In the genomic region with DNA sequence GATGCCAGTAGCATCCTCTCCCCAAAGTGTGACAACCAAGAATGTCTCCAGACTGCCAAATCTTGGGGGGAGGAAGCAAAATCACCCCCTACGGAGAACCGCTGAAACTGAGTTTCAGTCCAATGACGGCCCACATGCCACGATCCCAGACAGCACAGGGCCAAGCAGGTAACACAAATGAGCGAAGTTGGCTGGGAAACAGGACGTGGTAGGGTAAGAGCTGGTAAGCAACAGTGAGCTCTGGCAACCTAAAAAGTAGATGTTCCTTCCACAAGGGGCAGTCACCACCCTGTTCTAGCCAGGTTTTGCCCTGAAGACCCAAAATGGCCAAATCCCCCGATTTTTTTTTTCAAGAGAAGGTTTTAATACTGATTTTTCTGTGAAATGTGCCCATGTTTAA, we compare ENCODE assay signal across 27 cellular contexts. TPM values are rescaled to one million over a fixed set of nuclear protein-coding genes. Genes with fewer than 3 reads are reported as not detected.
DNase-seq lines count a peak whose midpoint lies in the region; ATAC-seq and TF ChIP-seq lines count a peak whose summit lies in the region.
"Had no signal": no experiment of that assay in that cellular context is flagged by ENCODE, and none has a peak within 500 bp of the region (broad histone marks: within the 10 kb centered on the region; RNA-seq: fewer than 3 reads in every experiment).

No MANE protein-coding gene starts in this region.

- no peak overlapping the region for H3K9ac ChIP-seq in Karpas-422 (ENCODE audit: low read length)
- H3K9ac ChIP-seq: KMS-11 had no signal

- no peak overlapping the region for H3K4me3 ChIP-seq in H7 (ENCODE audit: insufficient read depth, low read depth, low read length)
- no peak overlapping the region for H3K4me3 ChIP-seq in psoas muscle
- H3K4me3 ChIP-seq in Karpas-422 (ENCODE audit: low read length), result no peak overlapping the region
- H3K4me3 ChIP-seq: suprapubic skin had no signal

- H3K9me3 ChIP-seq in psoas muscle (no peaks in the 10 kb centered on the region), Karpas-422 (ENCODE audit: low read length) (no peaks in the 10 kb centered on the region)
- H3K9me3 ChIP-seq: suprapubic skin had no signal

- H3K79me2 ChIP-seq in Karpas-422 (ENCODE audit: low read length), result no peaks in the 10 kb centered on the region

- TF ChIP-seq CTCF in C4-2B (conservative IDR thresholded peaks at IDR 0.05) (no peak), chondrocyte (IDR thresholded peaks at IDR 0.05) (peak; percentile 22), psoas muscle (IDR thresholded peaks at IDR 0.05) (no peak)

- intact Hi-C loops in psoas muscle (cut with DNase I), result no loop called here

- peaks cover 84% of the 10 kb centered on the region for H3K4me1 Mint-ChIP-seq in chondrocyte (ENCODE audit: low read depth)
- H3K4me1 Mint-ChIP-seq: activated naive CD8-positive, alpha-beta T cell treated with anti-CD3 and anti-CD28 coated beads, Interleukin-2, amount 10 ng/mL, durations not matched to agents 7 days and 5 days had no signal

- WGBS in psoas muscle, 3 donors, result 68 to 89% (median 71%) methylated on average over 7 of the region's 7 CpGs

- H3K27me3 ChIP-seq in H7 (ENCODE audit: control insufficient read depth, insufficient read depth, low read length), result peaks cover 14% of the 10 kb centered on the region
- no peaks in the 10 kb centered on the region for H3K27me3 ChIP-seq in psoas muscle (ENCODE audit: insufficient read depth in 3 of 3, low read length in 2 of 3)
- H3K27me3 ChIP-seq in Karpas-422 (ENCODE audit: low read length), result no peaks in the 10 kb centered on the region
- H3K27me3 ChIP-seq: suprapubic skin had no signal

- DNase-seq in H7, result peak; percentile 58
- no peak for DNase-seq in chondrocyte (ENCODE audit: low spot score)
- DNase-seq in psoas muscle, result no peak
- no peak for DNase-seq in NCI-H1694 (lab: John Stamatoyannopoulos, UW)
- DNase-seq in Karpas-422, result no peak
- no peak for DNase-seq in NCI-H446 (lab: John Stamatoyannopoulos, UW)
- DNase-seq: activated CD8-positive, alpha-beta T cell treated with anti-CD3 and anti-CD28 coated beads, Interleukin-2, amount 10 ng/mL, durations not matched to agents 7 days and 5 days; activated naive CD8-positive, alpha-beta T cell treated with anti-CD3 and anti-CD28 coated beads, Interleukin-2, amount 10 ng/mL, durations not matched to agents 7 days and 5 days; Calu3; glutamatergic neuron; left ventricle myocardium superior; naive B cell; NCI-H1436; NCI-H2107; NCI-H446 treated with DMSO at 0.1 percent for 48 hours; nucleus accumbens; stimulated activated naive B cell treated with anti-CD40 and anti-IgM and Interleukin-4, amounts not matched to agents 10 μg/mL and 1 μg/mL and 100 μg/mL, for 72 hours; T-helper 1 cell had no signal

- ATAC-seq in psoas muscle (no peak), GM18519 (IDR thresholded peaks at IDR 0.05; ENCODE audit: low FRiP score, unreplicated experiment) (no peak)
- ATAC-seq: activated CD8-positive, alpha-beta T cell treated with anti-CD3 and anti-CD28 coated beads, Interleukin-2, amount 10 ng/mL, durations not matched to agents 7 days and 5 days; HCT116; left ventricle myocardium superior; stimulated activated naive B cell treated with anti-CD40 and anti-IgM and Interleukin-4, amounts not matched to agents 10 μg/mL and 1 μg/mL and 100 μg/mL, for 72 hours had no signal

- H3K9me3 Mint-ChIP-seq in chondrocyte (ENCODE audit: low read depth), result no peaks in the 10 kb centered on the region
- H3K9me3 Mint-ChIP-seq: activated naive CD8-positive, alpha-beta T cell treated with anti-CD3 and anti-CD28 coated beads, Interleukin-2, amount 10 ng/mL, durations not matched to agents 7 days and 5 days; activated T-helper 2 cell treated with anti-CD3 and anti-CD28 coated beads, Interferon-gamma antibody, Interleukin-2, Interleukin-4, amounts not matched to agents 10 μg/mL and 5 μg/mL and 100 μg/mL, durations not matched to agents 14 hours and 24 hours and 36 hours; mesothelial cell of epicardium; naive B cell; stimulated activated naive B cell treated with anti-CD40 and anti-IgM and Interleukin-4, amounts not matched to agents 10 μg/mL and 1 μg/mL and 100 μg/mL, for 72 hours had no signal

- no peaks in the 10 kb centered on the region for H3K9me2 ChIP-seq in Karpas-422 (replicated peaks; ENCODE audit: insufficient read depth, low read length)

- no peaks in the 10 kb centered on the region for H3K36me3 ChIP-seq in H7 (replicated peaks; ENCODE audit: control insufficient read depth, insufficient read depth, low read length)
- no peaks in the 10 kb centered on the region for H3K36me3 ChIP-seq in psoas muscle (ENCODE audit: insufficient read depth in 1 of 2, low read depth in 1 of 2)
- no peaks in the 10 kb centered on the region for H3K36me3 ChIP-seq in Karpas-422 (ENCODE audit: insufficient read depth, low read length)
- H3K36me3 ChIP-seq: suprapubic skin had no signal

- peak overlapping the region; percentile 27 for H3K27ac Mint-ChIP-seq in chondrocyte (ENCODE audit: unreplicated experiment)
- H3K27ac Mint-ChIP-seq: activated CD8-positive, alpha-beta T cell treated with anti-CD3 and anti-CD28 coated beads, Interleukin-2, amount 10 ng/mL, durations not matched to agents 7 days and 5 days; activated naive CD8-positive, alpha-beta T cell treated with anti-CD3 and anti-CD28 coated beads, Interleukin-2, amount 10 ng/mL, durations not matched to agents 7 days and 5 days; activated T-helper 2 cell treated with anti-CD3 and anti-CD28 coated beads, Interferon-gamma antibody, Interleukin-2, Interleukin-4, amounts not matched to agents 10 μg/mL and 5 μg/mL and 100 μg/mL, durations not matched to agents 14 hours and 24 hours and 36 hours; mesothelial cell of epicardium; stimulated activated naive B cell treated with anti-CD40 and anti-IgM and Interleukin-4, amounts not matched to agents 10 μg/mL and 1 μg/mL and 100 μg/mL, for 72 hours had no signal

- H3K36me3 Mint-ChIP-seq in chondrocyte (ENCODE audit: low read depth), result no peaks in the 10 kb centered on the region
- H3K36me3 Mint-ChIP-seq: activated naive CD8-positive, alpha-beta T cell treated with anti-CD3 and anti-CD28 coated beads, Interleukin-2, amount 10 ng/mL, durations not matched to agents 7 days and 5 days; mesothelial cell of epicardium; naive B cell; stimulated activated naive B cell treated with anti-CD40 and anti-IgM and Interleukin-4, amounts not matched to agents 10 μg/mL and 1 μg/mL and 100 μg/mL, for 72 hours had no signal

- H4K20me1 ChIP-seq in Karpas-422 (ENCODE audit: insufficient read depth, low read depth, low read length), result no peaks in the 10 kb centered on the region

- H3K27ac ChIP-seq in C4-2B, result peak overlapping the region; percentile 80; the same call in 1 of the 2 replicates
- H3K27ac ChIP-seq in psoas muscle, result peak overlapping the region; percentile 78
- H3K27ac ChIP-seq in Karpas-422 (ENCODE audit: low read length), result no peak overlapping the region
- H3K27ac ChIP-seq: epithelial cell of prostate, KMS-11, suprapubic skin had no signal

- no peak overlapping the region for H3K4me2 ChIP-seq in Karpas-422 (ENCODE audit: low read depth, low read length, poor library complexity, severe bottlenecking)
- H3K4me2 ChIP-seq: KMS-11 had no signal

- no peak overlapping the region for H2AFZ ChIP-seq in Karpas-422 (ENCODE audit: low read length)

- H3K27me3 Mint-ChIP-seq in chondrocyte (ENCODE audit: low read depth), result no peaks in the 10 kb centered on the region
- H3K27me3 Mint-ChIP-seq: activated naive CD8-positive, alpha-beta T cell treated with anti-CD3 and anti-CD28 coated beads, Interleukin-2, amount 10 ng/mL, durations not matched to agents 7 days and 5 days; naive B cell; stimulated activated naive B cell treated with anti-CD40 and anti-IgM and Interleukin-4, amounts not matched to agents 10 μg/mL and 1 μg/mL and 100 μg/mL, for 72 hours had no signal

- peaks cover 85% of the 10 kb centered on the region for H3K4me1 ChIP-seq in psoas muscle
- H3K4me1 ChIP-seq in Karpas-422 (ENCODE audit: low read length), result no peaks in the 10 kb centered on the region

- H3K4me3 Mint-ChIP-seq in chondrocyte (ENCODE audit: unreplicated experiment), result no peak overlapping the region
- H3K4me3 Mint-ChIP-seq: activated CD8-positive, alpha-beta T cell treated with anti-CD3 and anti-CD28 coated beads, Interleukin-2, amount 10 ng/mL, durations not matched to agents 7 days and 5 days; activated naive CD8-positive, alpha-beta T cell treated with anti-CD3 and anti-CD28 coated beads, Interleukin-2, amount 10 ng/mL, durations not matched to agents 7 days and 5 days; CD14-positive monocyte; mesothelial cell of epicardium; stimulated activated naive B cell treated with anti-CD40 and anti-IgM and Interleukin-4, amounts not matched to agents 10 μg/mL and 1 μg/mL and 100 μg/mL, for 72 hours had no signal

RNA-seq across cellular contexts. Expression of a gene that starts 25.4 kb away (rescaled TPM):
- total RNA-seq in H7 (2014; rRNA removed; shearing (Covaris generic)), result 1.2 and 1.3 TPM in 2 replicates
- 74.4 to 91.0 TPM (median 86.8 TPM) in 3 replicates for total RNA-seq in chondrocyte
- total RNA-seq in psoas muscle, result 10 to 100 TPM; 10.6 to 36.9 (median 26.2) TPM
- 10 to 100 TPM in 1 of 3 donors, 1 to 10 TPM in 2; 3.3 to 11.5 (median 5.2) TPM for polyA plus RNA-seq in psoas muscle
- 0.36 and 0.67 TPM in 2 replicates for total RNA-seq in Karpas-422 (2014; rRNA removed; shearing (Covaris generic); ENCODE audit: low replicate concordance)
